2 cellular contexts compared by ENCODE assay signal in genomic region chr1:26283871-26284596, GRCh38.
TF ChIP-seq lines count a peak whose summit lies in the region.

No MANE protein-coding gene starts in this region.

TF ChIP-seq in Ishikawa, 13 proteins besides CTCF, POLR2A, EP300 and RAD21:
- TF ChIP-seq CEBPB (IDR thresholded peaks at IDR 0.05), result peak; percentile 95
- 0 out of 2 replicates have a peak, but pooled peaks have one; percentile 5 for TF ChIP-seq ZBTB7A (IDR thresholded peaks at IDR 0.05; ENCODE audit: low read depth)
- TF ChIP-seq EGR1 (IDR thresholded peaks at IDR 0.05), result no peak

TF ChIP-seq in GM12878, 131 proteins besides CTCF, POLR2A, EP300 and RAD21:
- no peak for TF ChIP-seq ZNF217 (IDR thresholded peaks at IDR 0.05)
- no peak for TF ChIP-seq TCF3 (IDR thresholded peaks at IDR 0.05; ENCODE audit: borderline replicate concordance, insufficient read depth, low read depth, low read length)
- TF ChIP-seq STAT1 (conservative IDR thresholded peaks at IDR 0.05), result no peak
- no peak for TF ChIP-seq POU2F2 (IDR thresholded peaks at IDR 0.05; ENCODE audit: borderline replicate concordance, low read depth, low read length)
- no peak for TF ChIP-seq MTA3 (IDR thresholded peaks at IDR 0.05; ENCODE audit: borderline replicate concordance, low read length)
